In the genomic region with DNA sequence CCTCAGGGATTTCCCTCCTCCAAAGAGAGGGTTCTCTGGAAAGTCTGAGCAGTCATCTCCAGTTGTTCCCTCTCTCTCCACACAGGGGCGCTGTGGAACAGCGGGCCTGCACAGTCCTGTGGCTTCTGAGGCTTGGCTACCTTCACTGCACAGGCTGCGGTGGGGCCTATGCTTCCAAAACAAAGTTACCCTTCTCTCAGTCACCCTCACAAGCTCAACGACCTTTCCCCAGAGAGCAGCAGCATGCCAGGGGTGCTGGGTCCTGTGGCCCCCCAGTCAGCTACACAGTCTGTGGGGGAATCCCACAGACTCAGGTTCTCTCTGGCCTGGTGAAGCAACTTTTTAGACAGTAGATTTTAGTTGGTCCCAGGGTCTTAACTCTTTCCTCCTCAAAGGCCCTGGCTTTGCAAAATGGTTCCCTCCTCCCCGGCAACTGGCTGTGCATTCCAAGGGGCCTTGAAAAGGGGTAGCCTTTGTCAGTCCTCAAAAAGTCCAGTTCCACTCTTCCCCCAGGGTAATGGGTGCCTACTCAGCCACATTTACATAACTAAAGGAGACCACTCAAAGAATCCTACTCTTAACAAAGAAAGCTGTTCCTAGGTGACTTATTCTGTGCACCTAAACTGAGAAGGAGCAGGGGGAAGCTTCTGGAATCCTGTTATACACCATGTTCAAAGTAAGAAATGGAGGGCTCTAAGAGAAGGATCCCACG, we compare ENCODE assay signal across 12 cellular contexts. TPM values are rescaled to one million over a fixed set of nuclear protein-coding genes. Genes with fewer than 3 reads are reported as not detected.
DNase-seq lines count a peak whose midpoint lies in the region; ATAC-seq, FAIRE-seq and TF ChIP-seq lines count a peak whose summit lies in the region.
"Had no signal": no experiment of that assay in that cellular context is flagged by ENCODE, and none has a peak within 500 bp of the region (broad histone marks: within the 10 kb centered on the region; RNA-seq: fewer than 3 reads in every experiment).

No MANE protein-coding gene starts in this region.

- H3K4me3 ChIP-seq in NB4 (ENCODE audit: low read depth, low read length) (no peak overlapping the region), endothelial cell of umbilical vein (replicated peaks in 1 of 3; ENCODE audit: insufficient read depth in 1 of 3, low read depth in 1 of 3, low read length in 3 of 3) (no peak overlapping the region), esophagus muscularis mucosa (no peak overlapping the region)
- H3K4me3 ChIP-seq: BLaER1 had no signal

- peaks cover 8% of the 10 kb centered on the region for H3K36me3 Mint-ChIP-seq in activated CD4-positive, alpha-beta T cell treated with anti-CD3 and anti-CD28 coated beads, Interleukin-2, amount 10 ng/mL, durations not matched to agents 7 days and 5 days (ENCODE audit: low read depth)
- no peaks in the 10 kb centered on the region for H3K36me3 Mint-ChIP-seq in progenitor cell of endocrine pancreas (ENCODE audit: insufficient read depth)

- POLR2A ChIA-PET in activated CD4-positive, alpha-beta T cell treated with anti-CD3 and anti-CD28 coated beads, Interleukin-2, amount 10 ng/mL, durations not matched to agents 7 days and 5 days (lab: Charles Lee): no interaction called here
- POLR2A ChIA-PET in endothelial cell of umbilical vein (lab: Charles Lee): no interaction called here

- TF ChIP-seq POLR2A in NB4 (IDR thresholded peaks at IDR 0.05; ENCODE audit: extremely low read depth, insufficient read length) (no peak), endothelial cell of umbilical vein (IDR thresholded peaks at IDR 0.05; ENCODE audit: low read depth, low read length) (no peak), esophagus muscularis mucosa (IDR thresholded peaks at IDR 0.05; ENCODE audit: low read depth) (no peak)

- ATAC-seq in HG02884 (IDR thresholded peaks at IDR 0.05; ENCODE audit: unreplicated experiment): no peak
- ATAC-seq: stimulated activated memory B cell treated with anti-CD40 and anti-IgM and Interleukin-4, amounts not matched to agents 10 μg/mL and 1 μg/mL and 100 μg/mL, for 72 hours had no signal

- H3K9me1 ChIP-seq in endothelial cell of umbilical vein (replicated peaks; ENCODE audit: control insufficient read depth, extremely low read depth, insufficient read depth, low read length): no peaks in the 10 kb centered on the region

- peaks cover 20% of the 10 kb centered on the region for H3K4me1 Mint-ChIP-seq in activated CD4-positive, alpha-beta T cell treated with anti-CD3 and anti-CD28 coated beads, Interleukin-2, amount 10 ng/mL, durations not matched to agents 7 days and 5 days
- H3K4me1 Mint-ChIP-seq in progenitor cell of endocrine pancreas (ENCODE audit: low read depth): peaks cover 13% of the 10 kb centered on the region

- H3K36me3 ChIP-seq in endothelial cell of umbilical vein (ENCODE audit: control insufficient read depth in 2 of 2, extremely low read depth in 1 of 2, insufficient read depth in 2 of 2, low read length in 2 of 2) (no peaks in the 10 kb centered on the region), esophagus muscularis mucosa (no peaks in the 10 kb centered on the region)
- H3K36me3 ChIP-seq: BLaER1 had no signal

- no peak overlapping the region for H3K4me3 Mint-ChIP-seq in activated CD4-positive, alpha-beta T cell treated with anti-CD3 and anti-CD28 coated beads, Interleukin-2, amount 10 ng/mL, durations not matched to agents 7 days and 5 days
- H3K4me3 Mint-ChIP-seq in progenitor cell of endocrine pancreas (ENCODE audit: low read depth): no peak overlapping the region
- H3K4me3 Mint-ChIP-seq: stimulated activated memory B cell treated with anti-CD40 and anti-IgM and Interleukin-4, amounts not matched to agents 10 μg/mL and 1 μg/mL and 100 μg/mL, for 72 hours had no signal

- H2AFZ ChIP-seq in endothelial cell of umbilical vein (ENCODE audit: low read depth, low read length): no peak overlapping the region

- WGBS in esophagus muscularis mucosa: 75% methylated on average over 6 of the region's 6 CpGs

- H3K4me1 ChIP-seq in endothelial cell of umbilical vein (ENCODE audit: control insufficient read depth, extremely low read depth, insufficient read depth, low read length) (peaks cover 3% of the 10 kb centered on the region), esophagus muscularis mucosa (peaks cover 10 to 23% (median 15%) of the 10 kb centered on the region in 4 donors)

- H3K9me3 Mint-ChIP-seq in activated CD4-positive, alpha-beta T cell treated with anti-CD3 and anti-CD28 coated beads, Interleukin-2, amount 10 ng/mL, durations not matched to agents 7 days and 5 days: no peaks in the 10 kb centered on the region
- H3K9me3 Mint-ChIP-seq in progenitor cell of endocrine pancreas (ENCODE audit: low read depth): no peaks in the 10 kb centered on the region

- H4K20me1 ChIP-seq in endothelial cell of umbilical vein (replicated peaks; ENCODE audit: control insufficient read depth, extremely low read depth, insufficient read depth, low read length): no peaks in the 10 kb centered on the region
- H4K20me1 ChIP-seq: BLaER1 had no signal

- H3K27me3 ChIP-seq in endothelial cell of umbilical vein (ENCODE audit: control insufficient read depth in 2 of 2, insufficient read depth in 2 of 2, low read length in 2 of 2): no peaks in the 10 kb centered on the region
- no peaks in the 10 kb centered on the region for H3K27me3 ChIP-seq in esophagus muscularis mucosa

- peak overlapping the region; percentile 2 for H3K27ac Mint-ChIP-seq in activated CD4-positive, alpha-beta T cell treated with anti-CD3 and anti-CD28 coated beads, Interleukin-2, amount 10 ng/mL, durations not matched to agents 7 days and 5 days
- no peak overlapping the region for H3K27ac Mint-ChIP-seq in progenitor cell of endocrine pancreas
- H3K27ac Mint-ChIP-seq: stimulated activated memory B cell treated with anti-CD40 and anti-IgM and Interleukin-4, amounts not matched to agents 10 μg/mL and 1 μg/mL and 100 μg/mL, for 72 hours had no signal

- H3K9me3 ChIP-seq in endothelial cell of umbilical vein (replicated peaks; ENCODE audit: control insufficient read depth, insufficient read depth, low read length) (no peaks in the 10 kb centered on the region), esophagus muscularis mucosa (peaks cover 0 to 5% (median 2%) of the 10 kb centered on the region in 4 donors)

- H3K9ac ChIP-seq in endothelial cell of umbilical vein (replicated peaks; ENCODE audit: extremely low read depth, insufficient read depth, low read length): no peak overlapping the region
- H3K9ac ChIP-seq: BLaER1 had no signal

- dilution Hi-C loops in endothelial cell of umbilical vein (cut with MboI; ENCODE audit: extremely low pct_ligation_motif_present, low sequenced_read_pairs): no loop called here

- no TSS peak for BruUV-seq in endothelial cell of umbilical vein (replicated peaks; lab: Mats Ljungman, UMichigan)

- H3K4me2 ChIP-seq in endothelial cell of umbilical vein (ENCODE audit: insufficient read depth, low read length): no peak overlapping the region

- CTCF ChIA-PET in activated CD4-positive, alpha-beta T cell treated with anti-CD3 and anti-CD28 coated beads, Interleukin-2, amount 10 ng/mL, durations not matched to agents 7 days and 5 days (lab: Charles Lee): interaction anchor here (1.6 kb wide), 1 partner anchor 17 kb away, joined by 4 read pairs; no protein-coding TSS in a partner anchor
- CTCF ChIA-PET in endothelial cell of umbilical vein (lab: Charles Lee): interaction anchor here (1.1 to 5.4 kb wide), 10 partner anchors 10 to 307 kb away, joined by 3 to 70 read pairs (median 12); no protein-coding TSS in a partner anchor

- FAIRE-seq in endothelial cell of umbilical vein (lab: Jason Lieb, UNC): no peak

- TF ChIP-seq EP300 in esophagus muscularis mucosa (IDR thresholded peaks at IDR 0.05): no peak

- H3K27me3 Mint-ChIP-seq in activated CD4-positive, alpha-beta T cell treated with anti-CD3 and anti-CD28 coated beads, Interleukin-2, amount 10 ng/mL, durations not matched to agents 7 days and 5 days: peaks cover 35% of the 10 kb centered on the region
- peaks cover 11% of the 10 kb centered on the region for H3K27me3 Mint-ChIP-seq in progenitor cell of endocrine pancreas

- TF ChIP-seq CTCF in NB4 (IDR thresholded peaks at IDR 0.05; ENCODE audit: low read depth, low read length): peak; percentile 59
- peak; percentile 8 to 38 for TF ChIP-seq CTCF in endothelial cell of umbilical vein (IDR thresholded peaks at IDR 0.05; ENCODE audit: extremely low read depth in 1 of 2, insufficient read depth in 1 of 2, low read depth in 1 of 2, low read length in 2 of 2)
- TF ChIP-seq CTCF in progenitor cell of endocrine pancreas (IDR thresholded peaks at IDR 0.05; ENCODE audit: unreplicated experiment): peak; percentile 45
- TF ChIP-seq CTCF in esophagus muscularis mucosa (IDR thresholded peaks at IDR 0.05): peak in 1 of 3 experiments; percentile 7

- intact Hi-C loops in endothelial cell of umbilical vein (cut with micrococcal nuclease) (no loop called here), esophagus muscularis mucosa (cut with DNase I) (loop anchor here (5.0 to 10.0 kb wide), 3 partner anchors 116 to 303 kb away; no protein-coding TSS in a partner anchor)

- DNase-seq in activated CD4-positive, alpha-beta T cell treated with anti-CD3 and anti-CD28 coated beads, Interleukin-2, amount 10 ng/mL, durations not matched to agents 7 days and 5 days: no peak
- no peak for DNase-seq in activated CD4-positive, alpha-beta T cell treated with anti-CD3 and anti-CD28 coated beads, Interleukin-2, amount 50 U/mL, for 4 hours
- no peak for DNase-seq in NB4 (ENCODE audit: low read depth)
- DNase-seq in endothelial cell of umbilical vein (ENCODE audit: low read depth, low spot score): no peak
- DNase-seq in progenitor cell of endocrine pancreas (ENCODE audit: low spot score, unreplicated experiment): no peak
- no peak for DNase-seq in HuH-7.5 (ENCODE audit: low spot score)
- DNase-seq in esophagus muscularis mucosa (ENCODE audit: extremely low spot score): no peak
- DNase-seq: NCI-H2171 had no signal

- H3K27ac ChIP-seq in endothelial cell of umbilical vein (ENCODE audit: insufficient read depth, low read depth, low read length): no peak overlapping the region
- H3K27ac ChIP-seq in esophagus muscularis mucosa (replicated peaks in 1 of 4): no peak overlapping the region
- H3K27ac ChIP-seq: BLaER1 had no signal

- no peaks in the 10 kb centered on the region for H3K79me2 ChIP-seq in endothelial cell of umbilical vein (ENCODE audit: control insufficient read depth, insufficient read depth, low read length)

RNA-seq across cellular contexts. Expression of gene B3GNT7, which starts 14.9 kb away (rescaled TPM):
- total RNA-seq in activated CD4-positive, alpha-beta T cell treated with anti-CD3 and anti-CD28 coated beads, Interleukin-2, amount 10 ng/mL, durations not matched to agents 7 days and 5 days: not detected
- total RNA-seq in endothelial cell of umbilical vein (1.2 TPM in 2 replicates), progenitor cell of endocrine pancreas (6.5 and 7.6 TPM in 2 replicates), esophagus muscularis mucosa (1 to 10 TPM; 3.7 to 7.0 (median 4.5) TPM)
- polyA plus RNA-seq in endothelial cell of umbilical vein: 0.27 and 0.39 TPM in 2 replicates
- polyA plus RNA-seq in endothelial cell of umbilical vein (2011; cell fraction: cytosol; rRNA removed): 0.19 and 0.27 TPM in 2 replicates
- polyA plus RNA-seq in endothelial cell of umbilical vein (2011; cell fraction: nucleus; rRNA removed): 0.11 and 0.22 TPM in 2 replicates
- 0.44 and 2.4 TPM in 2 replicates for polyA plus RNA-seq in endothelial cell of umbilical vein (2012)
- polyA minus RNA-seq in endothelial cell of umbilical vein: 0.04 and 0.29 TPM in 2 replicates
- polyA minus RNA-seq in endothelial cell of umbilical vein (2011; cell fraction: cytosol; rRNA and poly(A)+ RNA removed): not detected
- 0.19 and 0.53 TPM in 2 replicates for polyA minus RNA-seq in endothelial cell of umbilical vein (2011; cell fraction: nucleus; rRNA and poly(A)+ RNA removed)
- total RNA-seq: T-helper 2 cell treated with Interferon-gamma antibody and Interleukin-4, amounts not matched to agents 100 ng/mL and 5 ng/mL, for 36 hours had no signal

RNA-seq across cellular contexts. Expression of gene NCL, which starts 53.8 kb away (rescaled TPM):
- total RNA-seq in activated CD4-positive, alpha-beta T cell treated with anti-CD3 and anti-CD28 coated beads, Interleukin-2, amount 10 ng/mL, durations not matched to agents 7 days and 5 days: 100 to 1,000 TPM; 542 to 599 TPM
- total RNA-seq in endothelial cell of umbilical vein (701 and 708 TPM in 2 replicates), progenitor cell of endocrine pancreas (588 and 589 TPM in 2 replicates), esophagus muscularis mucosa (100 to 1,000 TPM; 120 to 238 (median 161) TPM)
- polyA plus RNA-seq in endothelial cell of umbilical vein: 14.9 and 35.3 TPM in 2 replicates
- polyA plus RNA-seq in endothelial cell of umbilical vein (2011; cell fraction: cytosol; rRNA removed): 182 and 245 TPM in 2 replicates
- 218 and 255 TPM in 2 replicates for polyA plus RNA-seq in endothelial cell of umbilical vein (2011; cell fraction: nucleus; rRNA removed)
- polyA plus RNA-seq in endothelial cell of umbilical vein (2012): 387 and 534 TPM in 2 replicates
- polyA minus RNA-seq in endothelial cell of umbilical vein: 52.9 and 85.0 TPM in 2 replicates
- 60.8 TPM for polyA minus RNA-seq in endothelial cell of umbilical vein (2011; cell fraction: cytosol; rRNA and poly(A)+ RNA removed)
- polyA minus RNA-seq in endothelial cell of umbilical vein (2011; cell fraction: nucleus; rRNA and poly(A)+ RNA removed): 69.6 and 83.4 TPM in 2 replicates
